ENCODE assay signal across 1 cellular context in the genomic region with DNA sequence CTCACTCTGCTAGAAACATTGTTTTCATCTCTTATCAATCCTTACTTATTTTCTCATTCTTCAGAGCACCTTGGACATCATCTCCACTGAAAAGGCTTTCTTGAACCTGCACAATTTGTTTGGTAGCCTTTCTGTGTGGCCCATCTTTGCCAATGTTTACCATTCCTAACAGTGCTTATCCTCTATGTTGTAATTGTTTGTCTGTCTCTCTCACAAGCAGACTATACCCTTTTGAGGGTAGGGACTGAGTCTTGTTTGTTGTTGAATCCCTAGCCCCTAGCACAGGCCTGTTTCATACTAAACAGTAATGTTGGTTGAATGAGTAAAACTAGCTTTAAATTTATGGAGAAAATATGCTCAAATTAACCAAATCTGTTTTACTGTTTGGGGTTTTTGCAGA.
TF ChIP-seq lines count a peak whose summit lies in the region.

No MANE protein-coding gene starts in this region.

TF ChIP-seq in HepG2, 621 proteins besides CTCF, POLR2A, EP300 and RAD21 (continues in another document):
- TF ChIP-seq, protein P1, sequence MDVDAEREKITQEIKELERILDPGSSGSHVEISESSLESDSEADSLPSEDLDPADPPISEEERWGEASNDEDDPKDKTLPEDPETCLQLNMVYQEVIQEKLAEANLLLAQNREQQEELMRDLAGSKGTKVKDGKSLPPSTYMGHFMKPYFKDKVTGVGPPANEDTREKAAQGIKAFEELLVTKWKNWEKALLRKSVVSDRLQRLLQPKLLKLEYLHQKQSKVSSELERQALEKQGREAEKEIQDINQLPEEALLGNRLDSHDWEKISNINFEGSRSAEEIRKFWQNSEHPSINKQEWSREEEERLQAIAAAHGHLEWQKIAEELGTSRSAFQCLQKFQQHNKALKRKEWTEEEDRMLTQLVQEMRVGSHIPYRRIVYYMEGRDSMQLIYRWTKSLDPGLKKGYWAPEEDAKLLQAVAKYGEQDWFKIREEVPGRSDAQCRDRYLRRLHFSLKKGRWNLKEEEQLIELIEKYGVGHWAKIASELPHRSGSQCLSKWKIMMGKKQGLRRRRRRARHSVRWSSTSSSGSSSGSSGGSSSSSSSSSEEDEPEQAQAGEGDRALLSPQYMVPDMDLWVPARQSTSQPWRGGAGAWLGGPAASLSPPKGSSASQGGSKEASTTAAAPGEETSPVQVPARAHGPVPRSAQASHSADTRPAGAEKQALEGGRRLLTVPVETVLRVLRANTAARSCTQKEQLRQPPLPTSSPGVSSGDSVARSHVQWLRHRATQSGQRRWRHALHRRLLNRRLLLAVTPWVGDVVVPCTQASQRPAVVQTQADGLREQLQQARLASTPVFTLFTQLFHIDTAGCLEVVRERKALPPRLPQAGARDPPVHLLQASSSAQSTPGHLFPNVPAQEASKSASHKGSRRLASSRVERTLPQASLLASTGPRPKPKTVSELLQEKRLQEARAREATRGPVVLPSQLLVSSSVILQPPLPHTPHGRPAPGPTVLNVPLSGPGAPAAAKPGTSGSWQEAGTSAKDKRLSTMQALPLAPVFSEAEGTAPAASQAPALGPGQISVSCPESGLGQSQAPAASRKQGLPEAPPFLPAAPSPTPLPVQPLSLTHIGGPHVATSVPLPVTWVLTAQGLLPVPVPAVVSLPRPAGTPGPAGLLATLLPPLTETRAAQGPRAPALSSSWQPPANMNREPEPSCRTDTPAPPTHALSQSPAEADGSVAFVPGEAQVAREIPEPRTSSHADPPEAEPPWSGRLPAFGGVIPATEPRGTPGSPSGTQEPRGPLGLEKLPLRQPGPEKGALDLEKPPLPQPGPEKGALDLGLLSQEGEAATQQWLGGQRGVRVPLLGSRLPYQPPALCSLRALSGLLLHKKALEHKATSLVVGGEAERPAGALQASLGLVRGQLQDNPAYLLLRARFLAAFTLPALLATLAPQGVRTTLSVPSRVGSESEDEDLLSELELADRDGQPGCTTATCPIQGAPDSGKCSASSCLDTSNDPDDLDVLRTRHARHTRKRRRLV (CRISPR knock-in tag; IDR thresholded peaks at IDR 0.05) = no peak
- TF ChIP-seq ZNF850 (CRISPR knock-in tag; conservative IDR thresholded peaks at IDR 0.05) (no peak), ZNF121 (CRISPR knock-in tag; IDR thresholded peaks at IDR 0.05) (no peak), PRPF4 (IDR thresholded peaks at IDR 0.05; ENCODE audit: low read depth, low read length, poor library complexity, severe bottlenecking) (no peak), HMG20A (CRISPR knock-in tag; IDR thresholded peaks at IDR 0.05; ENCODE audit: borderline replicate concordance) (0 out of 2 replicates have a peak, but pooled peaks have one; percentile 19), BCL6 (CRISPR knock-in tag; IDR thresholded peaks at IDR 0.05) (peak; percentile 58; the same call in 1 of the 2 replicates), FLYWCH1 (CRISPR knock-in tag; IDR thresholded peaks at IDR 0.05) (no peak), CREM (IDR thresholded peaks at IDR 0.05) (no peak), CREM (CRISPR knock-in tag; IDR thresholded peaks at IDR 0.05) (no peak), ATM (IDR thresholded peaks at IDR 0.05; ENCODE audit: borderline replicate concordance) (no peak), HMGA1 (CRISPR knock-in tag; conservative IDR thresholded peaks at IDR 0.05) (no peak), FOSL2 (CRISPR knock-in tag; IDR thresholded peaks at IDR 0.05) (no peak), ZSCAN9 (CRISPR knock-in tag; IDR thresholded peaks at IDR 0.05; ENCODE audit: borderline replicate concordance) (no peak), CAMTA2 (CRISPR knock-in tag; IDR thresholded peaks at IDR 0.05; ENCODE audit: borderline replicate concordance) (no peak), NR2F1 (CRISPR knock-in tag; IDR thresholded peaks at IDR 0.05) (no peak), ZNF138 (CRISPR knock-in tag; IDR thresholded peaks at IDR 0.05; ENCODE audit: low read depth) (no peak), ZNF12 (CRISPR knock-in tag; IDR thresholded peaks at IDR 0.05) (peak; percentile 86; the same call in 1 of the 2 replicates), HDAC2 (CRISPR knock-in tag; IDR thresholded peaks at IDR 0.05) (no peak), RARA (CRISPR knock-in tag; IDR thresholded peaks at IDR 0.05) (0 out of 2 replicates have a peak, but pooled peaks have one; percentile 20), ZNF749 (CRISPR knock-in tag; IDR thresholded peaks at IDR 0.05; ENCODE audit: borderline replicate concordance) (no peak), ZNF83 (CRISPR knock-in tag; IDR thresholded peaks at IDR 0.05; ENCODE audit: borderline replicate concordance) (no peak), CEBPG (CRISPR knock-in tag; IDR thresholded peaks at IDR 0.05) (peak; percentile 57; the same call in 1 of the 2 replicates), ERF (CRISPR knock-in tag; IDR thresholded peaks at IDR 0.05) (no peak), ZNF451 (CRISPR knock-in tag; IDR thresholded peaks at IDR 0.05) (no peak), FOXA1 (IDR thresholded peaks at IDR 0.05) (no peak), FOXA1 (CRISPR knock-in tag; IDR thresholded peaks at IDR 0.05) (peak; percentile 71), ZBTB3 (CRISPR knock-in tag; IDR thresholded peaks at IDR 0.05; ENCODE audit: borderline replicate concordance, low read depth) (no peak), PLRG1 (conservative IDR thresholded peaks at IDR 0.05) (no peak), ZMYM2 (CRISPR knock-in tag; IDR thresholded peaks at IDR 0.05) (0 out of 2 replicates have a peak, but pooled peaks have one; percentile 34), MTA1 (CRISPR knock-in tag; IDR thresholded peaks at IDR 0.05; ENCODE audit: borderline replicate concordance) (no peak), IKZF1 (IDR thresholded peaks at IDR 0.05) (no peak), ZNF678 (CRISPR knock-in tag; IDR thresholded peaks at IDR 0.05) (no peak)
- TF ChIP-seq, protein P2, sequence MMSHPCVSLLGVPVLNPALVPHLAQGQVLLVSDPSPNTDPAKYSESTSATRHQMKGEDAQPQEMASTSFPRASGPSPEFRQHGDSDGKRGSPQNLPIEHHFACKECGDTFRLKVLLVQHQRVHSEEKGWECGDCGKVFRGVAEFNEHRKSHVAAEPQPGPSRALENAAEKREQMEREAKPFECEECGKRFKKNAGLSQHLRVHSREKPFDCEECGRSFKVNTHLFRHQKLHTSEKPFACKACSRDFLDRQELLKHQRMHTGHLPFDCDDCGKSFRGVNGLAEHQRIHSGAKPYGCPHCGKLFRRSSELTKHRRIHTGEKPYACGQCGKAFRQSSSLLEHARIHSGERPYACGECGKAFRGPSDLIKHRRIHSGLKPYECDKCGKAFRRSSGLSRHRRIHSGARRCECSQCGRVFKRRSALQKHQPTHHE (CRISPR knock-in tag; IDR thresholded peaks at IDR 0.05; ENCODE audit: borderline replicate concordance) = no peak
- TF ChIP-seq, protein P3, sequence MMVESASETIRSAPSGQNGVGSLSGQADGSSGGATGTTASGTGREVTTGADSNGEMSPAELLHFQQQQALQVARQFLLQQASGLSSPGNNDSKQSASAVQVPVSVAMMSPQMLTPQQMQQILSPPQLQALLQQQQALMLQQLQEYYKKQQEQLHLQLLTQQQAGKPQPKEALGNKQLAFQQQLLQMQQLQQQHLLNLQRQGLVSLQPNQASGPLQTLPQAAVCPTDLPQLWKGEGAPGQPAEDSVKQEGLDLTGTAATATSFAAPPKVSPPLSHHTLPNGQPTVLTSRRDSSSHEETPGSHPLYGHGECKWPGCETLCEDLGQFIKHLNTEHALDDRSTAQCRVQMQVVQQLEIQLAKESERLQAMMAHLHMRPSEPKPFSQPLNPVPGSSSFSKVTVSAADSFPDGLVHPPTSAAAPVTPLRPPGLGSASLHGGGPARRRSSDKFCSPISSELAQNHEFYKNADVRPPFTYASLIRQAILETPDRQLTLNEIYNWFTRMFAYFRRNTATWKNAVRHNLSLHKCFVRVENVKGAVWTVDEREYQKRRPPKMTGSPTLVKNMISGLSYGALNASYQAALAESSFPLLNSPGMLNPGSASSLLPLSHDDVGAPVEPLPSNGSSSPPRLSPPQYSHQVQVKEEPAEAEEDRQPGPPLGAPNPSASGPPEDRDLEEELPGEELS (CRISPR knock-in tag; IDR thresholded peaks at IDR 0.05) = peak; percentile 58
- TF ChIP-seq, protein P4, sequence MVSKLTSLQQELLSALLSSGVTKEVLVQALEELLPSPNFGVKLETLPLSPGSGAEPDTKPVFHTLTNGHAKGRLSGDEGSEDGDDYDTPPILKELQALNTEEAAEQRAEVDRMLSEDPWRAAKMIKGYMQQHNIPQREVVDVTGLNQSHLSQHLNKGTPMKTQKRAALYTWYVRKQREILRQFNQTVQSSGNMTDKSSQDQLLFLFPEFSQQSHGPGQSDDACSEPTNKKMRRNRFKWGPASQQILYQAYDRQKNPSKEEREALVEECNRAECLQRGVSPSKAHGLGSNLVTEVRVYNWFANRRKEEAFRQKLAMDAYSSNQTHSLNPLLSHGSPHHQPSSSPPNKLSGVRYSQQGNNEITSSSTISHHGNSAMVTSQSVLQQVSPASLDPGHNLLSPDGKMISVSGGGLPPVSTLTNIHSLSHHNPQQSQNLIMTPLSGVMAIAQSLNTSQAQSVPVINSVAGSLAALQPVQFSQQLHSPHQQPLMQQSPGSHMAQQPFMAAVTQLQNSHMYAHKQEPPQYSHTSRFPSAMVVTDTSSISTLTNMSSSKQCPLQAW (CRISPR knock-in tag; IDR thresholded peaks at IDR 0.05) = no peak
- TF ChIP-seq, protein P5, sequence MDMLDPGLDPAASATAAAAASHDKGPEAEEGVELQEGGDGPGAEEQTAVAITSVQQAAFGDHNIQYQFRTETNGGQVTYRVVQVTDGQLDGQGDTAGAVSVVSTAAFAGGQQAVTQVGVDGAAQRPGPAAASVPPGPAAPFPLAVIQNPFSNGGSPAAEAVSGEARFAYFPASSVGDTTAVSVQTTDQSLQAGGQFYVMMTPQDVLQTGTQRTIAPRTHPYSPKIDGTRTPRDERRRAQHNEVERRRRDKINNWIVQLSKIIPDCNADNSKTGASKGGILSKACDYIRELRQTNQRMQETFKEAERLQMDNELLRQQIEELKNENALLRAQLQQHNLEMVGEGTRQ (IDR thresholded peaks at IDR 0.05; ENCODE audit: low read depth, low read length) = no peak
- TF ChIP-seq, protein P5 (CRISPR knock-in tag; IDR thresholded peaks at IDR 0.05; ENCODE audit: borderline replicate concordance) = no peak
- TF ChIP-seq, protein P6, sequence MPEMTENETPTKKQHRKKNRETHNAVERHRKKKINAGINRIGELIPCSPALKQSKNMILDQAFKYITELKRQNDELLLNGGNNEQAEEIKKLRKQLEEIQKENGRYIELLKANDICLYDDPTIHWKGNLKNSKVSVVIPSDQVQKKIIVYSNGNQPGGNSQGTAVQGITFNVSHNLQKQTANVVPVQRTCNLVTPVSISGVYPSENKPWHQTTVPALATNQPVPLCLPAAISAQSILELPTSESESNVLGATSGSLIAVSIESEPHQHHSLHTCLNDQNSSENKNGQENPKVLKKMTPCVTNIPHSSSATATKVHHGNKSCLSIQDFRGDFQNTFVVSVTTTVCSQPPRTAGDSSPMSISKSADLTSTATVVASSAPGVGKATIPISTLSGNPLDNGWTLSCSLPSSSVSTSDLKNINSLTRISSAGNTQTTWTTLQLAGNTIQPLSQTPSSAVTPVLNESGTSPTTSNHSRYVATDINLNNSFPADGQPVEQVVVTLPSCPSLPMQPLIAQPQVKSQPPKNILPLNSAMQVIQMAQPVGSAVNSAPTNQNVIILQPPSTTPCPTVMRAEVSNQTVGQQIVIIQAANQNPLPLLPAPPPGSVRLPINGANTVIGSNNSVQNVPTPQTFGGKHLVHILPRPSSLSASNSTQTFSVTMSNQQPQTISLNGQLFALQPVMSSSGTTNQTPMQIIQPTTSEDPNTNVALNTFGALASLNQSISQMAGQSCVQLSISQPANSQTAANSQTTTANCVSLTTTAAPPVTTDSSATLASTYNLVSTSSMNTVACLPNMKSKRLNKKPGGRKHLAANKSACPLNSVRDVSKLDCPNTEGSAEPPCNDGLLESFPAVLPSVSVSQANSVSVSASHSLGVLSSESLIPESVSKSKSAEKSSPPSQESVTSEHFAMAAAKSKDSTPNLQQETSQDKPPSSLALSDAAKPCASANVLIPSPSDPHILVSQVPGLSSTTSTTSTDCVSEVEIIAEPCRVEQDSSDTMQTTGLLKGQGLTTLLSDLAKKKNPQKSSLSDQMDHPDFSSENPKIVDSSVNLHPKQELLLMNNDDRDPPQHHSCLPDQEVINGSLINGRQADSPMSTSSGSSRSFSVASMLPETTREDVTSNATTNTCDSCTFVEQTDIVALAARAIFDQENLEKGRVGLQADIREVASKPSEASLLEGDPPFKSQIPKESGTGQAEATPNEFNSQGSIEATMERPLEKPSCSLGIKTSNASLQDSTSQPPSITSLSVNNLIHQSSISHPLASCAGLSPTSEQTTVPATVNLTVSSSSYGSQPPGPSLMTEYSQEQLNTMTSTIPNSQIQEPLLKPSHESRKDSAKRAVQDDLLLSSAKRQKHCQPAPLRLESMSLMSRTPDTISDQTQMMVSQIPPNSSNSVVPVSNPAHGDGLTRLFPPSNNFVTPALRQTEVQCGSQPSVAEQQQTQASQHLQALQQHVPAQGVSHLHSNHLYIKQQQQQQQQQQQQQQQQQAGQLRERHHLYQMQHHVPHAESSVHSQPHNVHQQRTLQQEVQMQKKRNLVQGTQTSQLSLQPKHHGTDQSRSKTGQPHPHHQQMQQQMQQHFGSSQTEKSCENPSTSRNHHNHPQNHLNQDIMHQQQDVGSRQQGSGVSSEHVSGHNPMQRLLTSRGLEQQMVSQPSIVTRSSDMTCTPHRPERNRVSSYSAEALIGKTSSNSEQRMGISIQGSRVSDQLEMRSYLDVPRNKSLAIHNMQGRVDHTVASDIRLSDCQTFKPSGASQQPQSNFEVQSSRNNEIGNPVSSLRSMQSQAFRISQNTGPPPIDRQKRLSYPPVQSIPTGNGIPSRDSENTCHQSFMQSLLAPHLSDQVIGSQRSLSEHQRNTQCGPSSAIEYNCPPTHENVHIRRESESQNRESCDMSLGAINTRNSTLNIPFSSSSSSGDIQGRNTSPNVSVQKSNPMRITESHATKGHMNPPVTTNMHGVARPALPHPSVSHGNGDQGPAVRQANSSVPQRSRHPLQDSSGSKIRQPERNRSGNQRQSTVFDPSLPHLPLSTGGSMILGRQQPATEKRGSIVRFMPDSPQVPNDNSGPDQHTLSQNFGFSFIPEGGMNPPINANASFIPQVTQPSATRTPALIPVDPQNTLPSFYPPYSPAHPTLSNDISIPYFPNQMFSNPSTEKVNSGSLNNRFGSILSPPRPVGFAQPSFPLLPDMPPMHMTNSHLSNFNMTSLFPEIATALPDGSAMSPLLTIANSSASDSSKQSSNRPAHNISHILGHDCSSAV (CRISPR knock-in tag; IDR thresholded peaks at IDR 0.05; ENCODE audit: borderline replicate concordance) = no peak
